ENCODE assay signal across 8 cellular contexts in genomic region chr6:20529086-20529448, GRCh38. TPM values are rescaled to one million over a fixed set of nuclear protein-coding genes. Genes with fewer than 3 reads are reported as not detected.
DNase-seq lines count a peak whose midpoint lies in the region; ATAC-seq and TF ChIP-seq lines count a peak whose summit lies in the region.
"Not testable (repeated sequence)": the region's sequence is repeated elsewhere in the genome, so short reads cannot be mapped to it uniquely, and the experiment has no call there.

No MANE protein-coding gene starts in this region.

- not testable (repeated sequence) for H3K9ac ChIP-seq in smooth muscle cell (ENCODE audit: low read depth)

- peak; percentile 48 for TF ChIP-seq CTCF in CD4-positive, alpha-beta T cell (IDR thresholded peaks at IDR 0.05)
- not testable (repeated sequence) for TF ChIP-seq CTCF in VCaP (conservative IDR thresholded peaks at IDR 0.05)
- TF ChIP-seq CTCF in smooth muscle cell (IDR thresholded peaks at IDR 0.05; ENCODE audit: borderline replicate concordance, insufficient read depth, poor library complexity, severe bottlenecking): peak; percentile 41

- not testable (repeated sequence) for H3K36me3 ChIP-seq in smooth muscle cell (ENCODE audit: low read depth)

- H2AFZ ChIP-seq in smooth muscle cell (ENCODE audit: low read depth): not testable (repeated sequence)

- not testable (repeated sequence) for H3K9me3 ChIP-seq in CD4-positive, alpha-beta T cell (ENCODE audit: control insufficient read depth, low read length); smooth muscle cell (replicated peaks; ENCODE audit: low read depth)

- H3F3A ChIP-seq in smooth muscle cell (ENCODE audit: low read depth): not testable (repeated sequence)

- H3K4me3 ChIP-seq in smooth muscle cell: not testable (repeated sequence)

- CTCF ChIA-PET in CD4-positive, alpha-beta T cell (lab: Charles Lee): interaction anchor here (1.0 to 2.6 kb wide), 4 partner anchors 10 to 238 kb away, joined by 3 to 18 read pairs (median 3); no protein-coding TSS in a partner anchor

- not testable (repeated sequence) for H3K79me2 ChIP-seq in smooth muscle cell (ENCODE audit: low read depth)

- peak; percentile 87 for ATAC-seq in CD4-positive, alpha-beta T cell (ENCODE audit: poor library complexity)
- peak; percentile 59 for ATAC-seq in GM18909 (IDR thresholded peaks at IDR 0.05; ENCODE audit: poor library complexity, unreplicated experiment)

- not testable (repeated sequence) for H3K4me1 ChIP-seq in smooth muscle cell (ENCODE audit: low read depth)

- H3K27ac Mint-ChIP-seq in CD4-positive, alpha-beta T cell: not testable (repeated sequence)
- H3K27ac Mint-ChIP-seq in dendritic cell treated with granulocyte-macrophage colony-stimulating factor and Interleukin-4, amounts not matched to agents 40 ng/mL and 50 ng/mL, for 4 days: peak overlapping the region; percentile 37

- not testable (repeated sequence) for H3K36me3 Mint-ChIP-seq in CD4-positive, alpha-beta T cell (ENCODE audit: low read depth); dendritic cell treated with granulocyte-macrophage colony-stimulating factor and Interleukin-4, amounts not matched to agents 40 ng/mL and 50 ng/mL, for 4 days (ENCODE audit: low read depth)

- H3K27me3 Mint-ChIP-seq in CD4-positive, alpha-beta T cell; dendritic cell treated with granulocyte-macrophage colony-stimulating factor and Interleukin-4, amounts not matched to agents 40 ng/mL and 50 ng/mL, for 4 days: not testable (repeated sequence)

- not testable (repeated sequence) for H3K27me3 ChIP-seq in CD4-positive, alpha-beta T cell (ENCODE audit: control insufficient read depth, insufficient read depth, low read length); smooth muscle cell (ENCODE audit: low read depth)

- intact Hi-C loops in CD4-positive, alpha-beta T cell (cut with DNase I, micrococcal nuclease): loop anchor here (1.0 to 2.0 kb wide), 3 partner anchors 125 to 438 kb away; no protein-coding TSS in a partner anchor
- intact Hi-C loops in dendritic cell treated with granulocyte-macrophage colony-stimulating factor and Interleukin-4, amounts not matched to agents 40 ng/mL and 50 ng/mL, for 4 days (cut with micrococcal nuclease): loop anchor here (1.0 to 5.0 kb wide), 3 partner anchors 124 to 437 kb away; no protein-coding TSS in a partner anchor

- H3K4me1 Mint-ChIP-seq in CD4-positive, alpha-beta T cell (ENCODE audit: low read depth): peaks cover 15% of the 10 kb centered on the region
- peaks cover 20% of the 10 kb centered on the region for H3K4me1 Mint-ChIP-seq in dendritic cell treated with granulocyte-macrophage colony-stimulating factor and Interleukin-4, amounts not matched to agents 40 ng/mL and 50 ng/mL, for 4 days (ENCODE audit: low read depth)

- peak in 1 of 10 experiments; percentile 1 for DNase-seq in CD4-positive, alpha-beta T cell
- DNase-seq in HT1080 (ENCODE audit: low read depth) (peak; percentile 59), NCI-H460 (ENCODE audit: extremely low read depth, low read depth) (peak; percentile 44), left kidney (ENCODE audit: low read depth, low spot score) (peak; percentile 66)
- DNase-seq in smooth muscle cell (lab: John Stamatoyannopoulos, UW; ENCODE audit: unreplicated experiment): not testable (repeated sequence)

- H4K20me1 ChIP-seq in smooth muscle cell (ENCODE audit: low read depth): not testable (repeated sequence)

- peak overlapping the region; percentile 14 for H3K4me3 Mint-ChIP-seq in CD4-positive, alpha-beta T cell
- H3K4me3 Mint-ChIP-seq in dendritic cell treated with granulocyte-macrophage colony-stimulating factor and Interleukin-4, amounts not matched to agents 40 ng/mL and 50 ng/mL, for 4 days: not testable (repeated sequence)

- 39% methylated on average over 5 of the region's 5 CpGs for WGBS in smooth muscle cell (ENCODE audit: low lambda C conversion rate)

- H3K9me3 Mint-ChIP-seq in CD4-positive, alpha-beta T cell; dendritic cell treated with granulocyte-macrophage colony-stimulating factor and Interleukin-4, amounts not matched to agents 40 ng/mL and 50 ng/mL, for 4 days: not testable (repeated sequence)

- not testable (repeated sequence) for H3K4me2 ChIP-seq in smooth muscle cell

- H3K27ac ChIP-seq in CD4-positive, alpha-beta T cell (ENCODE audit: low read depth, low read length); smooth muscle cell (ENCODE audit: low read depth): not testable (repeated sequence)
- peak overlapping the region; percentile 58 for H3K27ac ChIP-seq in VCaP

- POLR2A ChIA-PET in CD4-positive, alpha-beta T cell (lab: Charles Lee): interaction anchor here (2.0 kb wide), 1 partner anchor 124 kb away, joined by 10 read pairs; no protein-coding TSS in a partner anchor

RNA-seq across cellular contexts. Expression of gene CDKAL1, which starts 5.2 kb away (rescaled TPM):
- total RNA-seq in CD4-positive, alpha-beta T cell: 10 to 100 TPM; 21.3 to 23.9 TPM
- 12.8 and 13.5 TPM in 2 replicates for total RNA-seq in HT1080 (2014; rRNA removed; shearing (Covaris generic))
- polyA plus RNA-seq in HT1080 (2015; cell fraction: cytosol; rRNA removed): 6.2 and 8.1 TPM in 2 replicates
- polyA plus RNA-seq in HT1080 (2015; cell fraction: nucleus; rRNA removed): 12.6 and 14.2 TPM in 2 replicates
- 10.3 and 12.3 TPM in 2 replicates for total RNA-seq in NCI-H460 (2014; rRNA removed; shearing (Covaris generic))
- polyA plus RNA-seq in NCI-H460 (2014; cell fraction: nucleus; rRNA removed): 2.9 and 5.6 TPM in 2 replicates
- total RNA-seq in smooth muscle cell: 14.5 and 16.5 TPM in 2 replicates
- polyA plus RNA-seq in smooth muscle cell: 13.0 and 16.6 TPM in 2 replicates
